20 cellular contexts compared by ENCODE assay signal in genomic region chr2:178385595-178386148, GRCh38.
DNase-seq lines count a peak whose midpoint lies in the region; ATAC-seq, FAIRE-seq and TF ChIP-seq lines count a peak whose summit lies in the region.
"Had no signal": no experiment of that assay in that cellular context is flagged by ENCODE, and none has a peak within 500 bp of the region (broad histone marks: within the 10 kb centered on the region; RNA-seq: fewer than 3 reads in every experiment).

No MANE protein-coding gene starts in this region.

- H3K27me3 ChIP-seq in IMR-90 (ENCODE audit: control insufficient read depth, insufficient read depth, low read length) (no peaks in the 10 kb centered on the region), bronchial epithelial cell (ENCODE audit: control insufficient read depth, insufficient read depth, low read length) (no peaks in the 10 kb centered on the region), thyroid gland (no peaks in the 10 kb centered on the region)

- TF ChIP-seq CTCF in IMR-90 (conservative IDR thresholded peaks at IDR 0.05; ENCODE audit: low read depth, low read length) (no peak), bronchial epithelial cell (IDR thresholded peaks at IDR 0.05; ENCODE audit: insufficient read depth, low read length, severe bottlenecking) (no peak), thyroid gland (IDR thresholded peaks at IDR 0.05) (no peak)

- peaks cover 6% of the 10 kb centered on the region for H3K9me1 ChIP-seq in IMR-90 (ENCODE audit: insufficient read depth, low read length)

- no peak for TF ChIP-seq POLR2A in IMR-90 (IDR thresholded peaks at IDR 0.05; ENCODE audit: low read depth, low read length)
- TF ChIP-seq POLR2A in thyroid gland (IDR thresholded peaks at IDR 0.05), result no peak

- H4K91ac ChIP-seq in IMR-90 (ENCODE audit: insufficient read depth, low read depth, low read length), result no peak overlapping the region

- H3K9me3 ChIP-seq in IMR-90 (ENCODE audit: control insufficient read depth, insufficient read depth, low read length), result no peaks in the 10 kb centered on the region
- H3K9me3 ChIP-seq in thyroid gland, result no peaks in the 10 kb centered on the region
- H3K9me3 ChIP-seq: Caco-2, HAP-1 had no signal

- POLR2A ChIA-PET in IMR-90 (lab: Charles Lee; ENCODE audit: unreplicated experiment), result interaction anchor here (0.5 kb wide), 1 partner anchor 101 kb away, joined by 4 read pairs; no protein-coding TSS in a partner anchor

- FAIRE-seq in GM19239 (lab: Jason Lieb, UNC), result peak; percentile 14
- FAIRE-seq in bronchial epithelial cell (lab: Jason Lieb, UNC), result no peak
- FAIRE-seq: D721Med, GM12878, GM18507, HTR-8/SVneo had no signal

- no peaks in the 10 kb centered on the region for H3K79me1 ChIP-seq in IMR-90 (ENCODE audit: low read depth in 1 of 2, low read length in 2 of 2)

- no peak for TF ChIP-seq RAD21 in IMR-90 (IDR thresholded peaks at IDR 0.05; ENCODE audit: low read length)

- no peak overlapping the region for H3K9ac ChIP-seq in IMR-90 (ENCODE audit: low read depth, low read length)
- H3K9ac ChIP-seq: KMS-11 had no signal

- H3K4me2 ChIP-seq in IMR-90 (ENCODE audit: low read depth, low read length), result peak overlapping the region; percentile 62; the same call in 1 of the 2 replicates
- H3K4me2 ChIP-seq: KMS-11 had no signal

- H2BK5ac ChIP-seq in IMR-90 (ENCODE audit: low read depth, low read length, poor library complexity, severe bottlenecking), result peak overlapping the region; percentile 70

- H3K36me3 ChIP-seq in IMR-90 (ENCODE audit: control insufficient read depth, insufficient read depth, low read length), result no peaks in the 10 kb centered on the region
- H3K36me3 ChIP-seq in bronchial epithelial cell (ENCODE audit: control insufficient read depth, insufficient read depth, low read length), result peaks cover 1% of the 10 kb centered on the region
- H3K36me3 ChIP-seq in thyroid gland, result no peaks in the 10 kb centered on the region

- no TSS peak for BruUV-seq in IMR-90 (replicated peaks; lab: Mats Ljungman, UMichigan)

- in situ Hi-C loops in IMR-90 (cut with MboI; ENCODE audit: low sequenced_read_pairs), result no loop called here

- peaks cover 8% of the 10 kb centered on the region for H3K4me1 ChIP-seq in IMR-90 (ENCODE audit: control insufficient read depth, insufficient read depth, low read length)
- H3K4me1 ChIP-seq in thyroid gland, result no peaks in the 10 kb centered on the region
- H3K4me1 ChIP-seq: HAP-1 had no signal

- dilution Hi-C loops in IMR-90 (cut with HindIII; ENCODE audit: low sequenced_read_pairs, unreplicated experiment), result no loop called here

- ATAC-seq in IMR-90 (ENCODE audit: low read depth), result peak; percentile 83
- ATAC-seq in GM19397 (IDR thresholded peaks at IDR 0.05; ENCODE audit: unreplicated experiment), result no peak
- ATAC-seq: GM12878 had no signal

- no peak overlapping the region for H2AK5ac ChIP-seq in IMR-90 (ENCODE audit: low read depth, low read length)

- no peak overlapping the region for H3K4me3 ChIP-seq in IMR-90 (ENCODE audit: insufficient read depth, low read depth, low read length)
- H3K4me3 ChIP-seq in bronchial epithelial cell (ENCODE audit: low read depth, low read length), result no peak overlapping the region
- H3K4me3 ChIP-seq in thyroid gland (replicated peaks in 1 of 3), result no peak overlapping the region
- H3K4me3 ChIP-seq: GM12878, HAP-1 had no signal

- no peak overlapping the region for H3K56ac ChIP-seq in IMR-90 (ENCODE audit: extremely low read depth, insufficient read depth, low read length)

- 0 out of 4 replicates have a peak overlapping the region, but pooled peaks of 1 of the 2 experiments have one; percentile 67 for H4K8ac ChIP-seq in IMR-90 (ENCODE audit: low read depth in 2 of 2, low read length in 2 of 2)

- no peak overlapping the region for H3K23ac ChIP-seq in IMR-90 (ENCODE audit: low read depth, low read length)

- 0 out of 2 replicates have a peak overlapping the region, but pooled peaks have one; percentile 12 for H2BK120ac ChIP-seq in IMR-90 (ENCODE audit: low read depth, low read length)

- H2AFZ ChIP-seq in IMR-90 (replicated peaks; ENCODE audit: low read length, poor library complexity), result peak overlapping the region; percentile 18

- no peak overlapping the region for H2BK20ac ChIP-seq in IMR-90 (ENCODE audit: low read depth, low read length)

- H3K14ac ChIP-seq in IMR-90 (replicated peaks; ENCODE audit: low read depth, low read length), result 0 out of 2 replicates have a peak overlapping the region, but pooled peaks have one; percentile 63

- 0 out of 2 replicates have a peak overlapping the region, but pooled peaks have one; percentile 4 for H4K5ac ChIP-seq in IMR-90 (ENCODE audit: low read depth, low read length)

- DNase-seq in GM19239 (ENCODE audit: insufficient read length, low spot score) (no peak), IMR-90 (peak; percentile 68), bronchial epithelial cell (ENCODE audit: low read depth) (peak; percentile 24), EL (no peak), thyroid gland (no peak)
- no peak for DNase-seq in activated CD4-positive, CD25-positive, alpha-beta regulatory T cell treated with anti-CD3 and anti-CD28 coated beads, Interleukin-2, amount 50 U/mL, for 72 hours
- DNase-seq: ACHN; AML-193; Caco-2; CD4-positive, alpha-beta T cell; DMS153; DMS79 had no signal

- H3K27ac ChIP-seq in IMR-90 (ENCODE audit: insufficient read depth, low read length) (peak overlapping the region; percentile 58; the same call in 1 of the 2 replicates), thyroid gland (no peak overlapping the region)
- H3K27ac ChIP-seq: C4-2B, KMS-11 had no signal

- intact Hi-C loops in IMR-90 (cut with micrococcal nuclease), result no loop called here
- intact Hi-C loops in thyroid gland (cut with DNase I), result no loop called here

- no peaks in the 10 kb centered on the region for H4K20me1 ChIP-seq in IMR-90 (ENCODE audit: insufficient read depth, low read length)

- no peak overlapping the region for H2BK15ac ChIP-seq in IMR-90 (ENCODE audit: low read depth, low read length)

- no peak overlapping the region for H3K4ac ChIP-seq in IMR-90 (ENCODE audit: low read depth, low read length)

- H2AK9ac ChIP-seq in IMR-90 (replicated peaks; ENCODE audit: low read depth, low read length, poor library complexity), result no peak overlapping the region

- H3K18ac ChIP-seq in IMR-90 (ENCODE audit: low read depth, low read length), result peak overlapping the region; percentile 17; the same call in 1 of the 2 replicates

- CTCF ChIA-PET in IMR-90 (lab: Yijun Ruan, JAX), result no interaction called here

- WGBS in IMR-90 (ENCODE audit: extremely low coverage in 2 of 2, insufficient read length in 1 of 2), 2 experiments, result no CpG with 5 or more reads among the region's 4 CpGs
- WGBS in thyroid gland, 2 donors, result 75 to 83% methylated on average over 4 of the region's 4 CpGs

TF ChIP-seq in IMR-90, 13 proteins besides CTCF, POLR2A, EP300 and RAD21:
- TF ChIP-seq CEBPB (IDR thresholded peaks at IDR 0.05; ENCODE audit: low read depth, low read length) (peak; percentile 45; the same call in 1 of the 2 replicates), RCOR1 (IDR thresholded peaks at IDR 0.05; ENCODE audit: insufficient replicate concordance, low read length) (no peak), MAZ (IDR thresholded peaks at IDR 0.05; ENCODE audit: borderline replicate concordance, low read depth, low read length) (no peak), BHLHE40 (IDR thresholded peaks at IDR 0.05; ENCODE audit: low read depth, low read length) (no peak), ELK1 (IDR thresholded peaks at IDR 0.05; ENCODE audit: borderline replicate concordance, low read depth, low read length) (no peak)

Comparison
In these comparisons a context has a peak if more than half of its experiments do, and no peak if none do; other contexts are left out.
1. DNase-seq: peak in IMR-90 (single experiment) and bronchial epithelial cell (single experiment); none in GM19239 (single experiment), EL (single experiment), thyroid gland (0 of 2) and activated CD4-positive, CD25-positive, alpha-beta regulatory T cell treated with anti-CD3 and anti-CD28 coated beads, Interleukin-2, amount 50 U/mL, for 72 hours (single experiment).